In genomic region chr1:4937876-4938534, GRCh38 we compare ENCODE assay signal across 28 cellular contexts.
"Had no signal": no experiment of that assay in that cellular context is flagged by ENCODE, and none has a peak within 500 bp of the region (broad histone marks: within the 10 kb centered on the region; RNA-seq: fewer than 3 reads in every experiment).

No MANE protein-coding gene starts in this region.

- H3K4me1 ChIP-seq: suprapubic skin, thyroid gland, tibial nerve, transverse colon, upper lobe of left lung, upper lobe of right lung, vagina had no signal

- H3K36me3 Mint-ChIP-seq: stimulated activated effector memory CD8-positive, alpha-beta T cell treated with anti-CD3 and anti-CD28 coated beads, Interleukin-12 subunit alpha, Interleukin-12 subunit beta, amount 100 ng/mL, for 72 hours; stimulated activated memory B cell treated with anti-CD40 and anti-IgM and Interleukin-4, amounts not matched to agents 10 μg/mL and 1 μg/mL and 100 μg/mL, for 72 hours; stimulated activated naive B cell treated with anti-CD40 and anti-IgM and Interleukin-4, amounts not matched to agents 10 μg/mL and 1 μg/mL and 100 μg/mL, for 72 hours; type B pancreatic cell had no signal

- H3K4me3 ChIP-seq: stomach, suprapubic skin, testis, thoracic aorta, thyroid gland, tibial nerve, transverse colon, upper lobe of left lung, upper lobe of right lung, uterus, vagina had no signal

- ATAC-seq: stimulated activated effector memory CD8-positive, alpha-beta T cell treated with anti-CD3 and anti-CD28 coated beads, Interleukin-12 subunit alpha, Interleukin-12 subunit beta, amount 100 ng/mL, for 72 hours; stimulated activated memory B cell treated with anti-CD40 and anti-IgM and Interleukin-4, amounts not matched to agents 10 μg/mL and 1 μg/mL and 100 μg/mL, for 72 hours; stimulated activated naive B cell treated with anti-CD40 and anti-IgM and Interleukin-4, amounts not matched to agents 10 μg/mL and 1 μg/mL and 100 μg/mL, for 72 hours; stimulated activated naive CD8-positive, alpha-beta T cell treated with anti-CD3 and anti-CD28 coated beads, Interleukin-15, amount 100 ng/mL, for 72 hours; stimulated activated naive CD8-positive, alpha-beta T cell treated with anti-CD3 and anti-CD28 coated beads, Interleukin-15, Interleukin-2, amounts not matched to agents 100 U/mL and 50 U/mL, for 24 hours; upper lobe of right lung had no signal

- H3K36me3 ChIP-seq: stomach, suprapubic skin, thoracic aorta, thyroid gland, tibial nerve, transverse colon, upper lobe of left lung, upper lobe of right lung, uterus, vagina had no signal

- H3K4me3 Mint-ChIP-seq: stimulated activated effector memory CD8-positive, alpha-beta T cell treated with anti-CD3 and anti-CD28 coated beads, Interleukin-12 subunit alpha, Interleukin-12 subunit beta, amount 100 ng/mL, for 72 hours; stimulated activated memory B cell treated with anti-CD40 and anti-IgM and Interleukin-4, amounts not matched to agents 10 μg/mL and 1 μg/mL and 100 μg/mL, for 72 hours; stimulated activated naive B cell treated with anti-CD40 and anti-IgM and Interleukin-4, amounts not matched to agents 10 μg/mL and 1 μg/mL and 100 μg/mL, for 72 hours; stimulated activated naive CD8-positive, alpha-beta T cell treated with anti-CD3 and anti-CD28 coated beads, Interleukin-15, amount 100 ng/mL, for 72 hours; stimulated activated naive CD8-positive, alpha-beta T cell treated with anti-CD3 and anti-CD28 coated beads, Interleukin-15, Interleukin-2, amounts not matched to agents 100 ng/mL and 50 ng/mL, for 24 hours; type B pancreatic cell had no signal

- H3K27me3 ChIP-seq: stomach, testis, thyroid gland, tibial nerve, transverse colon, upper lobe of left lung, upper lobe of right lung, uterus, vagina had no signal

- H3K27ac Mint-ChIP-seq: stimulated activated effector memory CD8-positive, alpha-beta T cell treated with anti-CD3 and anti-CD28 coated beads, Interleukin-12 subunit alpha, Interleukin-12 subunit beta, amount 100 ng/mL, for 72 hours; stimulated activated memory B cell treated with anti-CD40 and anti-IgM and Interleukin-4, amounts not matched to agents 10 μg/mL and 1 μg/mL and 100 μg/mL, for 72 hours; stimulated activated naive B cell treated with anti-CD40 and anti-IgM and Interleukin-4, amounts not matched to agents 10 μg/mL and 1 μg/mL and 100 μg/mL, for 72 hours; stimulated activated naive CD8-positive, alpha-beta T cell treated with anti-CD3 and anti-CD28 coated beads, Interleukin-15, amount 100 ng/mL, for 72 hours; stimulated activated naive CD8-positive, alpha-beta T cell treated with anti-CD3 and anti-CD28 coated beads, Interleukin-15, Interleukin-2, amounts not matched to agents 100 ng/mL and 50 ng/mL, for 24 hours; type B pancreatic cell had no signal

- H3K9me3 ChIP-seq: suprapubic skin, testis, thoracic aorta, thyroid gland, transverse colon, upper lobe of left lung, upper lobe of right lung, uterus, vagina had no signal

- H3K4me1 Mint-ChIP-seq: stimulated activated effector memory CD8-positive, alpha-beta T cell treated with anti-CD3 and anti-CD28 coated beads, Interleukin-12 subunit alpha, Interleukin-12 subunit beta, amount 100 ng/mL, for 72 hours; stimulated activated memory B cell treated with anti-CD40 and anti-IgM and Interleukin-4, amounts not matched to agents 10 μg/mL and 1 μg/mL and 100 μg/mL, for 72 hours; stimulated activated naive B cell treated with anti-CD40 and anti-IgM and Interleukin-4, amounts not matched to agents 10 μg/mL and 1 μg/mL and 100 μg/mL, for 72 hours; stimulated activated naive CD8-positive, alpha-beta T cell treated with anti-CD3 and anti-CD28 coated beads, Interleukin-15, amount 100 ng/mL, for 72 hours had no signal

- H3K9me3 Mint-ChIP-seq: type B pancreatic cell had no signal

- H3K27ac ChIP-seq: stomach, suprapubic skin, testis, thoracic aorta, thyroid gland, tibial nerve, transverse colon, upper lobe of left lung, upper lobe of right lung, uterus, vagina had no signal

- DNase-seq: stimulated activated CD4-positive, alpha-beta T cell treated with anti-CD3 and anti-CD28 coated beads, Interleukin-2, amount 100 ng/mL, for 24 hours; stimulated activated CD4-positive, alpha-beta T cell treated with anti-CD3 and anti-CD28 coated beads, Interleukin-2, amount 100 ng/mL, for 48 hours; stimulated activated CD4-positive, alpha-beta T cell treated with anti-CD3 and anti-CD28 coated beads, Interleukin-4, amount 100 ng/mL, for 1 hour; stimulated activated CD4-positive, alpha-beta T cell treated with anti-CD3 and anti-CD28 coated beads, Interleukin-4, amount 100 ng/mL, for 24 hours; stimulated activated CD4-positive, alpha-beta T cell treated with anti-CD3 and anti-CD28 coated beads, Interleukin-4, amount 100 ng/mL, for 4 hours; stimulated activated CD8-positive, alpha-beta memory T cell treated with anti-CD3 and anti-CD28 coated beads, Interleukin-4, amount 100 ng/mL, for 48 hours; stimulated activated naive B cell treated with anti-CD40 and anti-IgM and Interleukin-4, amounts not matched to agents 10 μg/mL and 1 μg/mL and 100 μg/mL, for 72 hours; stimulated activated naive CD4-positive, alpha-beta T cell; stimulated activated naive CD4-positive, alpha-beta T cell treated with Interleukin-2 at 50 U/mL for 16 hours; stimulated activated naive CD8-positive, alpha-beta T cell treated with anti-CD3 and anti-CD28 coated beads, Interleukin-15, amount 100 ng/mL, for 72 hours; stimulated activated naive CD8-positive, alpha-beta T cell treated with anti-CD3 and anti-CD28 coated beads, Interleukin-15, Interleukin-2, amounts not matched to agents 100 U/mL and 50 U/mL, for 24 hours; stomach; substantia nigra; testis; thyroid gland; transverse colon; trophoblast cell; upper lobe of left lung; upper lobe of right lung; uterus had no signal
